2 cellular contexts compared by ENCODE assay signal in genomic region chr2:199366406-199366805, GRCh38.
TF ChIP-seq lines count a peak whose summit lies in the region.

No MANE protein-coding gene starts in this region.

TF ChIP-seq in HEK293, 187 proteins besides CTCF, POLR2A, EP300 and RAD21 (continued from another document):
- TF ChIP-seq KLF17 (tag by site-specific recombination; IDR thresholded peaks at IDR 0.05) = peak; percentile 89
- peak; percentile 76 for TF ChIP-seq WT1 (tag by site-specific recombination; IDR thresholded peaks at IDR 0.05)
- TF ChIP-seq PRDM6 (tag by site-specific recombination; IDR thresholded peaks at IDR 0.05) = peak; percentile 39; the same call in 1 of the 2 replicates
- peak; percentile 77; the same call in 1 of the 2 replicates for TF ChIP-seq EGR2 (tag by site-specific recombination; IDR thresholded peaks at IDR 0.05; ENCODE audit: low read depth)
- 0 out of 2 replicates have a peak, but pooled peaks have one; percentile 22 for TF ChIP-seq ZNF112 (tag by site-specific recombination; IDR thresholded peaks at IDR 0.05)
- peak; percentile 81 for TF ChIP-seq HOXD13 (CRISPR knock-in tag; IDR thresholded peaks at IDR 0.05; ENCODE audit: borderline replicate concordance)
- TF ChIP-seq ZSCAN5A (tag by site-specific recombination; IDR thresholded peaks at IDR 0.05) = no peak
- TF ChIP-seq SP7 (tag by site-specific recombination; IDR thresholded peaks at IDR 0.05) = 0 out of 2 replicates have a peak, but pooled peaks have one; percentile 47

TF ChIP-seq in WTC11, 78 proteins besides CTCF, POLR2A, EP300 and RAD21 (continued from another document):
- TF ChIP-seq ZSCAN18 (CRISPR knock-in tag; IDR thresholded peaks at IDR 0.05) (no peak), RELA (CRISPR knock-in tag; IDR thresholded peaks at IDR 0.05; ENCODE audit: borderline replicate concordance) (no peak)
